In genomic region chr5:61299254-61299653, GRCh38 we compare ENCODE assay signal across 27 cellular contexts. TPM values are rescaled to one million over a fixed set of nuclear protein-coding genes. Genes with fewer than 3 reads are reported as not detected.
DNase-seq lines count a peak whose midpoint lies in the region; ATAC-seq, FAIRE-seq and TF ChIP-seq lines count a peak whose summit lies in the region.
"Had no signal": no experiment of that assay in that cellular context is flagged by ENCODE, and none has a peak within 500 bp of the region (broad histone marks: within the 10 kb centered on the region; RNA-seq: fewer than 3 reads in every experiment).

No MANE protein-coding gene starts in this region.

- H3K4ac ChIP-seq in IMR-90 (ENCODE audit: low read depth, low read length) = peak overlapping the region; percentile 83

- POLR2A ChIA-PET in A549 (lab: Yijun Ruan, JAX) (interaction anchor here (1.9 kb wide), 1 partner anchor 32 kb away, joined by 4 read pairs; no protein-coding TSS in a partner anchor), IMR-90 (lab: Charles Lee; ENCODE audit: unreplicated experiment) (no interaction called here)

- dilution Hi-C loops in IMR-90 (cut with HindIII; ENCODE audit: low sequenced_read_pairs, unreplicated experiment) = no loop called here

- H3K79me1 ChIP-seq in IMR-90 (ENCODE audit: low read depth in 1 of 2, low read length in 2 of 2) = peaks cover 15 to 37% of the 10 kb centered on the region in 2 experiments; a peak in 3 of 4 replicates

- TF ChIP-seq CTCF in A549 (IDR thresholded peaks at IDR 0.05) (no peak), IMR-90 (conservative IDR thresholded peaks at IDR 0.05; ENCODE audit: low read depth, low read length) (no peak), body of pancreas (IDR thresholded peaks at IDR 0.05) (no peak), foreskin keratinocyte (conservative IDR thresholded peaks at IDR 0.05) (no peak), left lung (IDR thresholded peaks at IDR 0.05) (no peak), smooth muscle cell (IDR thresholded peaks at IDR 0.05; ENCODE audit: borderline replicate concordance, insufficient read depth, poor library complexity, severe bottlenecking) (no peak)

- peak overlapping the region; percentile 14 for H2BK20ac ChIP-seq in IMR-90 (ENCODE audit: low read depth, low read length)

- no peaks in the 10 kb centered on the region for H3K79me2 ChIP-seq in smooth muscle cell (ENCODE audit: low read depth)

- H3K4me3 ChIP-seq in A549 (no peak overlapping the region), IMR-90 (ENCODE audit: insufficient read depth, low read depth, low read length) (no peak overlapping the region), body of pancreas (no peak overlapping the region), left lung (no peak overlapping the region), smooth muscle cell (no peak overlapping the region)
- H3K4me3 ChIP-seq: BLaER1 treated with 17β-estradiol and CSF1 and Interleukin-3, amounts not matched to agents 10 nM and 100 nM; dorsolateral prefrontal cortex had no signal

- peak overlapping the region; percentile 11 for H2AK9ac ChIP-seq in IMR-90 (replicated peaks; ENCODE audit: low read depth, low read length, poor library complexity)

- TF ChIP-seq RAD21 in A549 (conservative IDR thresholded peaks at IDR 0.05 in 1 of 2, IDR thresholded peaks at IDR 0.05 in 1 of 2) (no peak), IMR-90 (IDR thresholded peaks at IDR 0.05; ENCODE audit: low read length) (no peak)

- H3K27me3 ChIP-seq in IMR-90 (ENCODE audit: control insufficient read depth, insufficient read depth, low read length) = no peaks in the 10 kb centered on the region
- H3K27me3 ChIP-seq in body of pancreas = no peaks in the 10 kb centered on the region
- no peaks in the 10 kb centered on the region for H3K27me3 ChIP-seq in foreskin keratinocyte
- H3K27me3 ChIP-seq in left lung = no peaks in the 10 kb centered on the region
- no peaks in the 10 kb centered on the region for H3K27me3 ChIP-seq in smooth muscle cell (ENCODE audit: low read depth)
- H3K27me3 ChIP-seq: BLaER1 treated with 17β-estradiol and CSF1 and Interleukin-3, amounts not matched to agents 10 nM and 100 nM; dorsolateral prefrontal cortex had no signal

- in situ Hi-C loops in IMR-90 (cut with MboI; ENCODE audit: low sequenced_read_pairs) = no loop called here

- peak overlapping the region; percentile 4; the same call in 1 of the 2 replicates for H3K56ac ChIP-seq in IMR-90 (ENCODE audit: extremely low read depth, insufficient read depth, low read length)

- no peak for TF ChIP-seq EP300 in A549 (IDR thresholded peaks at IDR 0.05)

- H4K91ac ChIP-seq in IMR-90 (ENCODE audit: insufficient read depth, low read depth, low read length) = peak overlapping the region; percentile 20; the same call in 1 of the 2 replicates

- H4K5ac ChIP-seq in IMR-90 (ENCODE audit: low read depth, low read length) = peak overlapping the region; percentile 44

- DNase-seq in A549 (ENCODE audit: low read depth in 1 of 2, low spot score in 1 of 2) (no peak), IMR-90 (no peak), body of pancreas (no peak), foreskin keratinocyte (peak; percentile 93 to 95), left lung (no peak), H54 (ENCODE audit: insufficient read length, low spot score) (no peak), smooth muscle cell (lab: John Stamatoyannopoulos, UW; ENCODE audit: unreplicated experiment) (no peak)
- no peak for DNase-seq in natural killer cell treated with Interleukin-12 subunit alpha and Interleukin-12 subunit beta and Interleukin-15 and Interleukin-18, amount 100 ng/mL, for 72 hours (ENCODE audit: low spot score)
- DNase-seq: ACHN; activated naive CD4-positive, alpha-beta T cell treated with Interleukin-2 at 50 U/mL for 16 hours; activated T-cell treated with anti-CD3 and anti-CD28 coated beads, Interleukin-2, amount 50 U/mL, for 48 hours; central memory CD4-positive, alpha-beta T cell; dorsolateral prefrontal cortex; erythroblast; kidney glomerular epithelial cell; mesendoderm; naive thymus-derived CD4-positive, alpha-beta T cell; NCI-H1436; SIG-M5; stimulated activated CD4-positive, alpha-beta T cell treated with anti-CD3 and anti-CD28 coated beads, Interleukin-15, amount 100 ng/mL, for 24 hours; stimulated activated CD8-positive, alpha-beta memory T cell treated with anti-CD3 and anti-CD28 coated beads, Interleukin-4, amount 100 ng/mL, for 48 hours; substantia nigra; T-cell had no signal

- no peak for FAIRE-seq in A549 (lab: Jason Lieb, UNC)
- FAIRE-seq in H54 (lab: Jason Lieb, UNC) = no peak
- FAIRE-seq: H1, urothelium cell line had no signal

- H2BK120ac ChIP-seq in IMR-90 (ENCODE audit: low read depth, low read length) = peak overlapping the region; percentile 73

- no peaks in the 10 kb centered on the region for H3K36me3 Mint-ChIP-seq in natural killer cell treated with Interleukin-12 subunit alpha and Interleukin-12 subunit beta and Interleukin-15 and Interleukin-18, amount 100 ng/mL, for 72 hours
- H3K36me3 Mint-ChIP-seq: T-cell had no signal

- peaks cover 3% of the 10 kb centered on the region for H3F3A ChIP-seq in smooth muscle cell (ENCODE audit: low read depth)

- H3K4me3 Mint-ChIP-seq in natural killer cell treated with Interleukin-12 subunit alpha and Interleukin-12 subunit beta and Interleukin-15 and Interleukin-18, amount 100 ng/mL, for 72 hours = no peak overlapping the region
- H3K4me3 Mint-ChIP-seq: IgD-negative memory B cell; naive thymus-derived CD4-positive, alpha-beta T cell; T-cell had no signal

- peak overlapping the region; percentile 73 for H3K23ac ChIP-seq in IMR-90 (ENCODE audit: low read depth, low read length)

- H3K9me3 ChIP-seq in A549 = no peaks in the 10 kb centered on the region
- H3K9me3 ChIP-seq in IMR-90 (ENCODE audit: control insufficient read depth, insufficient read depth, low read length) = no peaks in the 10 kb centered on the region
- H3K9me3 ChIP-seq in body of pancreas = no peaks in the 10 kb centered on the region
- no peaks in the 10 kb centered on the region for H3K9me3 ChIP-seq in left lung
- no peaks in the 10 kb centered on the region for H3K9me3 ChIP-seq in smooth muscle cell (replicated peaks; ENCODE audit: low read depth)
- H3K9me3 ChIP-seq: BLaER1 treated with 17β-estradiol and CSF1 and Interleukin-3, amounts not matched to agents 10 nM and 100 nM had no signal

- peaks cover 3% of the 10 kb centered on the region; the same call in 1 of the 2 replicates for H4K20me1 ChIP-seq in IMR-90 (ENCODE audit: insufficient read depth, low read length)
- no peaks in the 10 kb centered on the region for H4K20me1 ChIP-seq in smooth muscle cell (ENCODE audit: low read depth)
- H4K20me1 ChIP-seq: BLaER1 treated with 17β-estradiol and CSF1 and Interleukin-3, amounts not matched to agents 10 nM and 100 nM had no signal

- H3K27ac ChIP-seq in A549 (peak overlapping the region in 1 of 2 experiments; percentile 76; a peak in 3 of 6 replicates), IMR-90 (ENCODE audit: insufficient read depth, low read length) (peak overlapping the region; percentile 21), body of pancreas (peak overlapping the region; percentile 62 to 72 (median 66)), foreskin keratinocyte (peak overlapping the region; percentile 56), left lung (no peak overlapping the region), smooth muscle cell (ENCODE audit: low read depth) (no peak overlapping the region)
- H3K27ac ChIP-seq: BLaER1 treated with 17β-estradiol and CSF1 and Interleukin-3, amounts not matched to agents 10 nM and 100 nM had no signal

- intact Hi-C loops in IMR-90 (cut with micrococcal nuclease) (no loop called here), body of pancreas (cut with DNase I) (no loop called here), left lung (cut with DNase I) (no loop called here)

- no peak overlapping the region for H3K9ac ChIP-seq in IMR-90 (ENCODE audit: low read depth, low read length)
- H3K9ac ChIP-seq in smooth muscle cell (ENCODE audit: low read depth) = no peak overlapping the region
- H3K9ac ChIP-seq: BLaER1 treated with 17β-estradiol and CSF1 and Interleukin-3, amounts not matched to agents 10 nM and 100 nM had no signal

- peak overlapping the region; percentile 73 for H2AK5ac ChIP-seq in IMR-90 (ENCODE audit: low read depth, low read length)

- H3K18ac ChIP-seq in IMR-90 (ENCODE audit: low read depth, low read length) = peak overlapping the region; percentile 62

- H2BK5ac ChIP-seq in IMR-90 (ENCODE audit: low read depth, low read length, poor library complexity, severe bottlenecking) = peak overlapping the region; percentile 46

- H3K4me1 Mint-ChIP-seq in natural killer cell treated with Interleukin-12 subunit alpha and Interleukin-12 subunit beta and Interleukin-15 and Interleukin-18, amount 100 ng/mL, for 72 hours (ENCODE audit: low read depth in 2 of 2) = no peaks in the 10 kb centered on the region

- peaks cover 20% of the 10 kb centered on the region for H3K9me1 ChIP-seq in IMR-90 (ENCODE audit: insufficient read depth, low read length)

- no peak overlapping the region for H3K27ac Mint-ChIP-seq in natural killer cell treated with Interleukin-12 subunit alpha and Interleukin-12 subunit beta and Interleukin-15 and Interleukin-18, amount 100 ng/mL, for 72 hours
- H3K27ac Mint-ChIP-seq: naive thymus-derived CD4-positive, alpha-beta T cell; T-cell had no signal

- peak overlapping the region; percentile 97; the same call in 2 of the 3 replicates for H2BK15ac ChIP-seq in IMR-90 (ENCODE audit: low read depth, low read length)

- H3K4me1 ChIP-seq in A549 = peaks cover 51% of the 10 kb centered on the region
- peaks cover 32% of the 10 kb centered on the region for H3K4me1 ChIP-seq in IMR-90 (ENCODE audit: control insufficient read depth, insufficient read depth, low read length)
- H3K4me1 ChIP-seq in body of pancreas = peaks cover 44% of the 10 kb centered on the region
- peaks cover 53% of the 10 kb centered on the region for H3K4me1 ChIP-seq in foreskin keratinocyte
- H3K4me1 ChIP-seq in left lung = peaks cover 15 to 26% of the 10 kb centered on the region in 2 donors
- peaks cover 25% of the 10 kb centered on the region for H3K4me1 ChIP-seq in smooth muscle cell (ENCODE audit: low read depth)

- no peak for TF ChIP-seq POLR2A in A549 (IDR thresholded peaks at IDR 0.05; ENCODE audit: low read length)
- TF ChIP-seq POLR2A in IMR-90 (IDR thresholded peaks at IDR 0.05; ENCODE audit: low read depth, low read length) = no peak
- TF ChIP-seq POLR2A in body of pancreas (IDR thresholded peaks at IDR 0.05) = no peak
- TF ChIP-seq POLR2A in H54 (IDR thresholded peaks at IDR 0.05; ENCODE audit: low read depth, low read length) = no peak

- H3K4me2 ChIP-seq in A549 = peak overlapping the region; percentile 43; the same call in 2 of the 3 replicates
- H3K4me2 ChIP-seq in IMR-90 (ENCODE audit: low read depth, low read length) = peak overlapping the region; percentile 8; the same call in 1 of the 2 replicates
- no peak overlapping the region for H3K4me2 ChIP-seq in smooth muscle cell
- H3K4me2 ChIP-seq: BLaER1 treated with 17β-estradiol and CSF1 and Interleukin-3, amounts not matched to agents 10 nM and 100 nM had no signal

- H3K14ac ChIP-seq in IMR-90 (replicated peaks; ENCODE audit: low read depth, low read length) = peak overlapping the region; percentile 65

- H4K8ac ChIP-seq in IMR-90 (ENCODE audit: low read depth in 2 of 2, low read length in 2 of 2) = peak overlapping the region; percentile 29 to 52; a peak in 3 of 4 replicates

- no TSS peak for BruUV-seq in IMR-90 (replicated peaks; lab: Mats Ljungman, UMichigan)

- CTCF ChIA-PET in A549 (lab: Yijun Ruan, JAX) = interaction anchor here (1.1 to 7.1 kb wide), 4 partner anchors 9 to 70 kb away, joined by 3 to 73 read pairs (median 6); partner anchors contain the start of gene ZSWIM6
- CTCF ChIA-PET in IMR-90 (lab: Yijun Ruan, JAX) = no interaction called here

- H2AFZ ChIP-seq in IMR-90 (replicated peaks; ENCODE audit: low read length, poor library complexity) (peak overlapping the region; percentile 37), smooth muscle cell (ENCODE audit: low read depth) (no peak overlapping the region)

- ATAC-seq in A549 (no peak), IMR-90 (ENCODE audit: low read depth) (no peak), body of pancreas (no peak), foreskin keratinocyte (peak; percentile 77), left lung (no peak)
- no peak for ATAC-seq in natural killer cell treated with Interleukin-12 subunit alpha and Interleukin-12 subunit beta and Interleukin-15 and Interleukin-18, amount 100 ng/mL, for 72 hours
- ATAC-seq: naive thymus-derived CD4-positive, alpha-beta T cell; T-cell had no signal

- H3K9me3 Mint-ChIP-seq in natural killer cell treated with Interleukin-12 subunit alpha and Interleukin-12 subunit beta and Interleukin-15 and Interleukin-18, amount 100 ng/mL, for 72 hours = no peaks in the 10 kb centered on the region
- H3K9me3 Mint-ChIP-seq: IgD-negative memory B cell, T-cell had no signal

- H3K27me3 Mint-ChIP-seq in natural killer cell treated with Interleukin-12 subunit alpha and Interleukin-12 subunit beta and Interleukin-15 and Interleukin-18, amount 100 ng/mL, for 72 hours = peaks cover 0 to 4% of the 10 kb centered on the region in 2 donors

- WGBS in A549 (ENCODE audit: missing lambda C conversion rate) = 92% methylated on average over 5 of the region's 5 CpGs
- WGBS in IMR-90 (ENCODE audit: extremely low coverage in 2 of 2, insufficient read length in 1 of 2), 2 experiments = no CpG with 5 or more reads among the region's 5 CpGs
- WGBS in body of pancreas, 2 donors = 66 to 67% methylated on average over 5 of the region's 5 CpGs
- 76% methylated on average over 5 of the region's 5 CpGs for WGBS in smooth muscle cell (ENCODE audit: low lambda C conversion rate)

- no peaks in the 10 kb centered on the region for H3K36me3 ChIP-seq in IMR-90 (ENCODE audit: control insufficient read depth, insufficient read depth, low read length)
- no peaks in the 10 kb centered on the region for H3K36me3 ChIP-seq in body of pancreas (replicated peaks in 1 of 2; ENCODE audit: insufficient read depth in 1 of 2, low read depth in 2 of 2)
- no peaks in the 10 kb centered on the region for H3K36me3 ChIP-seq in left lung
- no peaks in the 10 kb centered on the region for H3K36me3 ChIP-seq in smooth muscle cell (ENCODE audit: low read depth)
- H3K36me3 ChIP-seq: BLaER1 treated with 17β-estradiol and CSF1 and Interleukin-3, amounts not matched to agents 10 nM and 100 nM had no signal

RNA-seq across cellular contexts. Expression of gene ZSWIM6, which starts 32.8 kb away (rescaled TPM):
- 18.0 and 20.9 TPM in 2 replicates for polyA plus RNA-seq in A549 (2011; rRNA removed)
- polyA plus RNA-seq in A549 (2012; cell fraction: cytosol; rRNA removed) = 8.2 and 11.4 TPM in 2 replicates
- polyA plus RNA-seq in A549 (2012; cell fraction: nucleus; rRNA removed) = 21.7 and 23.7 TPM in 2 replicates
- polyA plus RNA-seq in A549 (2017; fragmentation: RNase III; extraction: RNeasy Plus Mini Kit Qiagen cat#74134 plus additional on column Dnase treatment) = 8.4 to 9.6 TPM (median 8.9 TPM) in 3 replicates
- polyA minus RNA-seq in A549 (2011; rRNA and poly(A)+ RNA removed) = 43.5 and 50.0 TPM in 2 replicates
- 10.8 TPM in 2 replicates for total RNA-seq in IMR-90 (2012; rRNA removed)
- polyA plus RNA-seq in IMR-90 (2012; rRNA removed) = 12.7 and 14.1 TPM in 2 replicates
- 4.5 and 6.0 TPM in 2 replicates for polyA plus RNA-seq in IMR-90 (2012; cell fraction: cytosol; rRNA removed)
- 31.9 and 56.3 TPM in 2 replicates for polyA plus RNA-seq in IMR-90 (2012; cell fraction: nucleus; rRNA removed; ENCODE audit: low replicate concordance)
- 1 to 10 TPM; 5.9 to 8.8 TPM for total RNA-seq in body of pancreas
- total RNA-seq in foreskin keratinocyte = 6.4 and 6.8 TPM in 2 replicates
- polyA plus RNA-seq in foreskin keratinocyte = 1.4 and 1.6 TPM in 2 replicates
- total RNA-seq in natural killer cell treated with Interleukin-12 subunit alpha and Interleukin-12 subunit beta and Interleukin-15 and Interleukin-18, amount 100 ng/mL, for 72 hours = 1 to 10 TPM; 7.8 to 9.8 TPM
- total RNA-seq in left lung = 10 to 100 TPM; 17.5 to 20.3 TPM
- 21.9 and 25.5 TPM in 2 replicates for total RNA-seq in smooth muscle cell
- 9.1 and 11.0 TPM in 2 replicates for polyA plus RNA-seq in smooth muscle cell

Comparison
In these comparisons a context has a peak if more than half of its experiments do, and no peak if none do; other contexts are left out.
1. DNase-seq: peak in foreskin keratinocyte (2 of 2); none in A549 (0 of 2), IMR-90 (single experiment), body of pancreas (0 of 4), natural killer cell treated with Interleukin-12 subunit alpha and Interleukin-12 subunit beta and Interleukin-15 and Interleukin-18, amount 100 ng/mL, for 72 hours (single experiment), left lung (0 of 2), H54 (single experiment) and smooth muscle cell (single experiment).
2. H3K27ac ChIP-seq: peak in IMR-90 (single experiment), body of pancreas (4 of 4) and foreskin keratinocyte (single experiment); none in left lung (0 of 2) and smooth muscle cell (single experiment).